In genomic region chr2:113248997-113249770, GRCh38 we compare ENCODE assay signal across 8 cellular contexts. TPM values are rescaled to one million over a fixed set of nuclear protein-coding genes. Genes with fewer than 3 reads are reported as not detected.
DNase-seq lines count a peak whose midpoint lies in the region; ATAC-seq and TF ChIP-seq lines count a peak whose summit lies in the region.

No MANE protein-coding gene starts in this region.

- H4K20me1 ChIP-seq in DND-41 (ENCODE audit: insufficient read depth, low read length) = peaks cover 13% of the 10 kb centered on the region

- no peak overlapping the region for H3K9ac ChIP-seq in DND-41 (ENCODE audit: low read depth, low read length)

- no peak overlapping the region for H2AFZ ChIP-seq in DND-41 (ENCODE audit: low read depth, low read length)

- H3K9me3 ChIP-seq in DND-41 (ENCODE audit: insufficient read depth, low read length, severe bottlenecking) = no peaks in the 10 kb centered on the region
- no peaks in the 10 kb centered on the region for H3K9me3 ChIP-seq in lower lobe of right lung

- H3K27me3 ChIP-seq in DND-41 (ENCODE audit: insufficient read depth, low read length, poor library complexity) (no peaks in the 10 kb centered on the region), dorsolateral prefrontal cortex (peaks cover 0 to 17% (median 0%) of the 10 kb centered on the region in 45 donors), lower lobe of right lung (ENCODE audit: low read depth) (no peaks in the 10 kb centered on the region)

- peak; percentile 69 for DNase-seq in DND-41
- DNase-seq in NCI-H510A treated with DMSO at 0.1 percent for 48 hours (lab: John Stamatoyannopoulos, UW) = peak; percentile 24
- peak; percentile 65 to 67 for DNase-seq in activated CD4-positive, alpha-beta T cell treated with anti-CD3 and anti-CD28 coated beads, Interleukin-2, amount 50 U/mL, for 4 hours
- peak; percentile 16 to 82 (median 69) for DNase-seq in dorsolateral prefrontal cortex
- peak; percentile 82 for DNase-seq in lower lobe of right lung
- DNase-seq in stimulated activated CD8-positive, alpha-beta memory T cell treated with anti-CD3 and anti-CD28 coated beads, Interleukin-12 subunit alpha, Interleukin-12 subunit beta, amount 100 ng/mL, for 24 hours (ENCODE audit: extremely low read depth) = peak; percentile 40

- H3K79me2 ChIP-seq in DND-41 (ENCODE audit: insufficient read depth, low read length) = no peaks in the 10 kb centered on the region

- H3K27ac ChIP-seq in DND-41 (ENCODE audit: low read length) (no peak overlapping the region), dorsolateral prefrontal cortex (no peak overlapping the region), lower lobe of right lung (no peak overlapping the region)

- ATAC-seq in DND-41 (ENCODE audit: insufficient read depth, low read depth) (peak; percentile 89), HG02885 (IDR thresholded peaks at IDR 0.05; ENCODE audit: poor library complexity, unreplicated experiment) (peak; percentile 68), lower lobe of right lung (peak; percentile 83 to 90), GM21526 (IDR thresholded peaks at IDR 0.05; ENCODE audit: low FRiP score, unreplicated experiment) (no peak)

- H3K4me1 ChIP-seq in DND-41 (ENCODE audit: insufficient read depth, low read length) = no peaks in the 10 kb centered on the region
- H3K4me1 ChIP-seq in lower lobe of right lung = peaks cover 7% of the 10 kb centered on the region

- no peak overlapping the region for H3K4me3 ChIP-seq in DND-41 (ENCODE audit: low read depth in 1 of 2, low read length in 2 of 2)
- no peak overlapping the region for H3K4me3 ChIP-seq in dorsolateral prefrontal cortex
- no peak overlapping the region for H3K4me3 ChIP-seq in lower lobe of right lung

- H3K36me3 ChIP-seq in DND-41 (ENCODE audit: insufficient read depth, low read length) (no peaks in the 10 kb centered on the region), lower lobe of right lung (no peaks in the 10 kb centered on the region)

- no peak overlapping the region for H3K4me2 ChIP-seq in DND-41 (ENCODE audit: insufficient read depth, low read length)

- TF ChIP-seq CTCF in DND-41 (IDR thresholded peaks at IDR 0.05; ENCODE audit: borderline replicate concordance, extremely low read depth, low read length, poor library complexity, severe bottlenecking) (peak; percentile 95), dorsolateral prefrontal cortex (IDR thresholded peaks at IDR 0.05 in 54 of 56, conservative IDR thresholded peaks at IDR 0.05 in 2 of 56; ENCODE audit: low read depth in 1 of 56, partially characterized antibody in 56 of 56) (peak; percentile 58 to 94 (median 86)), lower lobe of right lung (IDR thresholded peaks at IDR 0.05) (peak; percentile 94)

- intact Hi-C loops in dorsolateral prefrontal cortex (cut with DNase I) (loop anchor here (2.0 to 5.0 kb wide), 2 partner anchors 122 to 123 kb away; no protein-coding TSS in a partner anchor), lower lobe of right lung (cut with DNase I) (no loop called here)

RNA-seq across cellular contexts. Expression of gene PAX8, which starts 29.5 kb away (rescaled TPM):
- total RNA-seq in dorsolateral prefrontal cortex = 1 to 10 TPM in 64 of 120 experiments, under 1 TPM in 38, not detected in 18; 0.18 to 5.1 (median 1.4) TPM
- 1.2 TPM for total RNA-seq in lower lobe of right lung

Comparison
In these comparisons a context has a peak if more than half of its experiments do, and no peak if none do; other contexts are left out.
1. DNase-seq: peak in every context shown above with its lines; median percentile 82 in lower lobe of right lung; 69 in DND-41; 69 in dorsolateral prefrontal cortex; 66 in activated CD4-positive, alpha-beta T cell treated with anti-CD3 and anti-CD28 coated beads, Interleukin-2, amount 50 U/mL, for 4 hours; 40 in stimulated activated CD8-positive, alpha-beta memory T cell treated with anti-CD3 and anti-CD28 coated beads, Interleukin-12 subunit alpha, Interleukin-12 subunit beta, amount 100 ng/mL, for 24 hours; 24 in NCI-H510A treated with DMSO at 0.1 percent for 48 hours.